8 cellular contexts compared by ENCODE assay signal in genomic region chr1:145918144-145918991, GRCh38. TPM values are rescaled to one million over a fixed set of nuclear protein-coding genes. Genes with fewer than 3 reads are reported as not detected.
DNase-seq lines count a peak whose midpoint lies in the region; ATAC-seq and TF ChIP-seq lines count a peak whose summit lies in the region.

TSS of gene PEX11B (minus strand) at chr1:145918717. CDS start at chr1:145918688, 29 bp downstream.

- TF ChIP-seq CTCF in kidney epithelial cell (IDR thresholded peaks at IDR 0.05; ENCODE audit: insufficient read depth, low read length, poor library complexity, severe bottlenecking) = no peak

- H3K36me3 ChIP-seq in kidney epithelial cell (ENCODE audit: control insufficient read depth, insufficient read depth, low read length) = no peaks in the 10 kb centered on the region

- peak; percentile 85 for ATAC-seq in HG03439 (IDR thresholded peaks at IDR 0.05; ENCODE audit: unreplicated experiment)

- no peaks in the 10 kb centered on the region for H3K27me3 ChIP-seq in kidney epithelial cell (ENCODE audit: control insufficient read depth, insufficient read depth, low read length)

- DNase-seq in AG20443 (ENCODE audit: low spot score) = peak; percentile 96
- DNase-seq in GM19238 (ENCODE audit: insufficient read length, low spot score) = peak; percentile 86
- DNase-seq in NCI-H510A (lab: John Stamatoyannopoulos, UW) = peak; percentile 57
- peak; percentile 90 for DNase-seq in activated CD4-positive, CD25-positive, alpha-beta regulatory T cell treated with anti-CD3 and anti-CD28 coated beads, Interleukin-2, amount 50 U/mL, for 72 hours
- DNase-seq in cerebellar cortex (ENCODE audit: low spot score) = peak; percentile 91
- DNase-seq in kidney epithelial cell (ENCODE audit: low read depth) = peak; percentile 42
- DNase-seq in stimulated activated CD4-positive, alpha-beta T cell treated with anti-CD3 and anti-CD28 coated beads, Interleukin-15, amount 100 ng/mL, for 48 hours (ENCODE audit: low read depth in 2 of 2) = peak; percentile 83 to 86

- H3K4me3 ChIP-seq in kidney epithelial cell (ENCODE audit: low read depth, low read length) = peak within 1 kb of the TSS; percentile 80

RNA-seq across cellular contexts. Expression of gene PEX11B, which starts in this region (rescaled TPM):
- 25.9 and 31.2 TPM in 2 replicates for total RNA-seq in kidney epithelial cell

Comparison
In these comparisons a context has a peak if more than half of its experiments do, and no peak if none do; other contexts are left out.
1. Peak in every context shown above with its lines: DNase-seq, ATAC-seq and H3K4me3 ChIP-seq.
2. DNase-seq: peak in every context shown above with its lines; median percentile 96 in AG20443; 91 in cerebellar cortex; 90 in activated CD4-positive, CD25-positive, alpha-beta regulatory T cell treated with anti-CD3 and anti-CD28 coated beads, Interleukin-2, amount 50 U/mL, for 72 hours; 86 in GM19238; 84 in stimulated activated CD4-positive, alpha-beta T cell treated with anti-CD3 and anti-CD28 coated beads, Interleukin-15, amount 100 ng/mL, for 48 hours; 57 in NCI-H510A; 42 in kidney epithelial cell.